In genomic region chr5:2266668-2267240, GRCh38 we compare ENCODE assay signal across 34 cellular contexts.
"Had no signal": no experiment of that assay in that cellular context is flagged by ENCODE, and none has a peak within 500 bp of the region (broad histone marks: within the 10 kb centered on the region; RNA-seq: fewer than 3 reads in every experiment).

No MANE protein-coding gene starts in this region.

- H3K27ac ChIP-seq: gastrocnemius medialis, neutrophil, ovary, vagina had no signal

- H3K9me3 Mint-ChIP-seq: activated CD4-positive, alpha-beta memory T cell treated with anti-CD3 and anti-CD28 coated beads, Interleukin-2, amount 10 ng/mL, durations not matched to agents 7 days and 5 days; activated CD4-positive, alpha-beta T cell treated with anti-CD3 and anti-CD28 coated beads, Interleukin-2, amount 10 ng/mL, durations not matched to agents 7 days and 5 days; activated T-cell treated with anti-CD3 and anti-CD28 coated beads, Interleukin-2, amount 50 U/mL, for 4 hours; activated T-helper 17 cell treated with anti-CD3 and anti-CD28 coated beads, Interleukin-2, amount 50 U/mL, for 72 hours; central memory CD8-positive, alpha-beta T cell; nephron progenitor cell; stimulated activated naive CD8-positive, alpha-beta T cell treated with anti-CD3 and anti-CD28 coated beads, Interleukin-15, amount 100 ng/mL, for 72 hours; type B pancreatic cell had no signal

- H3K4me1 Mint-ChIP-seq: activated CD4-positive, alpha-beta memory T cell treated with anti-CD3 and anti-CD28 coated beads, Interleukin-2, amount 10 ng/mL, durations not matched to agents 7 days and 5 days; activated CD4-positive, alpha-beta T cell treated with anti-CD3 and anti-CD28 coated beads, Interleukin-2, amount 10 ng/mL, durations not matched to agents 7 days and 5 days; activated T-helper 17 cell treated with anti-CD3 and anti-CD28 coated beads, Interleukin-2, amount 50 U/mL, for 72 hours; central memory CD8-positive, alpha-beta T cell; nephron progenitor cell; stimulated activated memory B cell treated with anti-CD40 and anti-IgM and Interleukin-4, amounts not matched to agents 10 μg/mL and 1 μg/mL and 100 μg/mL, for 72 hours; stimulated activated naive CD8-positive, alpha-beta T cell treated with anti-CD3 and anti-CD28 coated beads, Interleukin-15, amount 100 ng/mL, for 72 hours; T-helper 17 cell had no signal

- H3K4me3 ChIP-seq: gastrocnemius medialis, ovary, smooth muscle cell, vagina had no signal

- H3K36me3 Mint-ChIP-seq: stimulated activated memory B cell treated with anti-CD40 and anti-IgM and Interleukin-4, amounts not matched to agents 10 μg/mL and 1 μg/mL and 100 μg/mL, for 72 hours; type B pancreatic cell; WTC11 had no signal

- H3K4me2 ChIP-seq: smooth muscle cell had no signal

- DNase-seq: activated CD4-positive, alpha-beta memory T cell treated with anti-CD3 and anti-CD28 coated beads, Interleukin-2, amount 10 ng/mL, durations not matched to agents 7 days and 5 days; activated CD4-positive, alpha-beta T cell treated with anti-CD3 and anti-CD28 coated beads for 1 hour; activated CD4-positive, alpha-beta T cell treated with anti-CD3 and anti-CD28 coated beads, Interleukin-2, amount 10 ng/mL, durations not matched to agents 7 days and 5 days; activated CD8-positive, alpha-beta memory T cell treated with anti-CD3 and anti-CD28 coated beads, Interleukin-2, amount 50 U/mL, for 48 hours; activated naive CD4-positive, alpha-beta T cell; activated T-cell treated with anti-CD3 and anti-CD28 coated beads, Interleukin-2, amount 50 U/mL, for 4 hours; dermis blood vessel endothelial cell; effector CD4-positive, alpha-beta T cell; erythroblast; gastrocnemius medialis; glutamatergic neuron; left cardiac atrium; left ventricle myocardium superior; nephron progenitor cell; ovary; stimulated activated CD4-positive, alpha-beta T cell treated with anti-CD3 and anti-CD28 coated beads, Interleukin-1b, Interleukin-23, amount 100 ng/mL, for 48 hours; stimulated activated CD4-positive, alpha-beta T cell treated with anti-CD3 and anti-CD28 coated beads, Interleukin-4, amount 100 ng/mL, for 4 hours; stimulated activated CD8-positive, alpha-beta memory T cell treated with anti-CD3 and anti-CD28 coated beads, Interleukin-4, amount 100 ng/mL, for 48 hours; stimulated activated naive CD8-positive, alpha-beta T cell treated with anti-CD3 and anti-CD28 coated beads, Interleukin-15, amount 100 ng/mL, for 72 hours; substantia nigra; T-helper 17 cell; T1000 had no signal

- H3K27ac Mint-ChIP-seq: activated CD4-positive, alpha-beta memory T cell treated with anti-CD3 and anti-CD28 coated beads, Interleukin-2, amount 10 ng/mL, durations not matched to agents 7 days and 5 days; activated CD4-positive, alpha-beta T cell treated with anti-CD3 and anti-CD28 coated beads, Interleukin-2, amount 10 ng/mL, durations not matched to agents 7 days and 5 days; activated naive CD4-positive, alpha-beta T cell treated with anti-CD3 and anti-CD28 coated beads, Interleukin-2, amount 50 U/mL, for 72 hours; activated T-helper 17 cell treated with anti-CD3 and anti-CD28 coated beads, Interleukin-2, amount 50 U/mL, for 72 hours; nephron progenitor cell; progenitor cell of endocrine pancreas; stimulated activated memory B cell treated with anti-CD40 and anti-IgM and Interleukin-4, amounts not matched to agents 10 μg/mL and 1 μg/mL and 100 μg/mL, for 72 hours; stimulated activated naive CD8-positive, alpha-beta T cell treated with anti-CD3 and anti-CD28 coated beads, Interleukin-15, amount 100 ng/mL, for 72 hours; T-helper 17 cell; type B pancreatic cell; WTC11 had no signal

- H3K27me3 Mint-ChIP-seq: activated CD4-positive, alpha-beta memory T cell treated with anti-CD3 and anti-CD28 coated beads, Interleukin-2, amount 10 ng/mL, durations not matched to agents 7 days and 5 days; activated CD4-positive, alpha-beta T cell treated with anti-CD3 and anti-CD28 coated beads, Interleukin-2, amount 10 ng/mL, durations not matched to agents 7 days and 5 days had no signal

- FAIRE-seq: bronchial epithelial cell, keratinocyte had no signal

- H3K4me3 Mint-ChIP-seq: activated CD4-positive, alpha-beta memory T cell treated with anti-CD3 and anti-CD28 coated beads, Interleukin-2, amount 10 ng/mL, durations not matched to agents 7 days and 5 days; activated CD4-positive, alpha-beta T cell treated with anti-CD3 and anti-CD28 coated beads, Interleukin-2, amount 10 ng/mL, durations not matched to agents 7 days and 5 days; activated T-cell treated with anti-CD3 and anti-CD28 coated beads, Interleukin-2, amount 50 U/mL, for 4 hours; activated T-helper 17 cell treated with anti-CD3 and anti-CD28 coated beads, Interleukin-2, amount 50 U/mL, for 72 hours; central memory CD8-positive, alpha-beta T cell; nephron progenitor cell; stimulated activated memory B cell treated with anti-CD40 and anti-IgM and Interleukin-4, amounts not matched to agents 10 μg/mL and 1 μg/mL and 100 μg/mL, for 72 hours; stimulated activated naive CD8-positive, alpha-beta T cell treated with anti-CD3 and anti-CD28 coated beads, Interleukin-15, amount 100 ng/mL, for 72 hours; T-helper 17 cell; type B pancreatic cell; WTC11 had no signal

- H3K4me1 ChIP-seq: gastrocnemius medialis, vagina had no signal

- ATAC-seq: activated naive CD4-positive, alpha-beta T cell treated with anti-CD3 and anti-CD28 coated beads, Interleukin-2, amount 50 U/mL, for 72 hours; activated T-cell treated with anti-CD3 and anti-CD28 coated beads, Interleukin-2, amount 50 U/mL, for 4 hours; activated T-helper 17 cell treated with anti-CD3 and anti-CD28 coated beads, Interleukin-2, amount 50 U/mL, for 72 hours; gastrocnemius medialis; left cardiac atrium; left ventricle myocardium superior; stimulated activated memory B cell treated with anti-CD40 and anti-IgM and Interleukin-4, amounts not matched to agents 10 μg/mL and 1 μg/mL and 100 μg/mL, for 72 hours; stimulated activated naive CD8-positive, alpha-beta T cell treated with anti-CD3 and anti-CD28 coated beads, Interleukin-15, amount 100 ng/mL, for 72 hours; T-helper 17 cell; WTC11 had no signal

- H3K9me3 ChIP-seq: gastrocnemius medialis, neutrophil, ovary, vagina had no signal
